ENCODE assay signal across 12 cellular contexts in genomic region chr1:23101101-23101827, GRCh38.
A peak's percentile ranks its signal among the peaks of the same experiment; 100 is the strongest.
DNase-seq lines count a peak whose midpoint lies in the region; ATAC-seq, FAIRE-seq and TF ChIP-seq lines count a peak whose summit lies in the region.
"Had no signal": no experiment of that assay in that cellular context is flagged by ENCODE, and none has a peak within 500 bp of the region (broad histone marks: within the 10 kb centered on the region; RNA-seq: fewer than 3 reads in every experiment).

No MANE protein-coding gene starts in this region.

- H3K9me3 Mint-ChIP-seq in natural killer cell treated with Interleukin-12 subunit alpha and Interleukin-12 subunit beta and Interleukin-15 and Interleukin-18, amount 100 ng/mL, for 72 hours = no peaks in the 10 kb centered on the region
- H3K9me3 Mint-ChIP-seq: CD14-positive monocyte had no signal

- peaks cover 21 to 79% (median 27%) of the 10 kb centered on the region in 11 experiments; a peak in 19 of 22 replicates for H4K20me1 ChIP-seq in BLaER1 treated with 17β-estradiol and CSF1 and Interleukin-3, amounts not matched to agents 10 nM and 100 nM
- no peaks in the 10 kb centered on the region for H4K20me1 ChIP-seq in endothelial cell of umbilical vein (replicated peaks; ENCODE audit: control insufficient read depth, extremely low read depth, insufficient read depth, low read length)

- dilution Hi-C loops in endothelial cell of umbilical vein (cut with MboI; ENCODE audit: extremely low pct_ligation_motif_present, low sequenced_read_pairs) = no loop called here

- CTCF ChIA-PET in RWPE1 (lab: Yijun Ruan, JAX) = interaction anchor here (0.7 to 2.8 kb wide), 2 partner anchors 84 to 408 kb away, joined by 3 to 67 read pairs; no protein-coding TSS in a partner anchor
- CTCF ChIA-PET in endothelial cell of umbilical vein (lab: Charles Lee) = interaction anchor here (0.9 to 17.3 kb wide), 9 partner anchors 7 to 83 kb away, joined by 3 to 671 read pairs (median 8); partner anchors contain the start of gene LUZP1

- no peaks in the 10 kb centered on the region for H3K27me3 ChIP-seq in BLaER1 treated with 17β-estradiol and CSF1 and Interleukin-3, amounts not matched to agents 10 nM and 100 nM
- no peaks in the 10 kb centered on the region for H3K27me3 ChIP-seq in endothelial cell of umbilical vein (ENCODE audit: control insufficient read depth in 2 of 2, insufficient read depth in 2 of 2, low read length in 2 of 2)

- H2AFZ ChIP-seq in endothelial cell of umbilical vein (ENCODE audit: low read depth, low read length) = no peak overlapping the region

- intact Hi-C loops in endothelial cell of umbilical vein (cut with micrococcal nuclease) = no loop called here

- no peak for FAIRE-seq in endothelial cell of umbilical vein (lab: Jason Lieb, UNC)
- FAIRE-seq: frontal cortex had no signal

- peak overlapping the region; percentile 97 for H3K27ac Mint-ChIP-seq in natural killer cell treated with Interleukin-12 subunit alpha and Interleukin-12 subunit beta and Interleukin-15 and Interleukin-18, amount 100 ng/mL, for 72 hours

- TF ChIP-seq CTCF in RWPE1 (conservative IDR thresholded peaks at IDR 0.05; ENCODE audit: low read depth) (no peak), endothelial cell of umbilical vein (IDR thresholded peaks at IDR 0.05; ENCODE audit: extremely low read depth in 1 of 2, insufficient read depth in 1 of 2, low read depth in 1 of 2, low read length in 2 of 2) (no peak)

- peaks cover 49 to 90% (median 72%) of the 10 kb centered on the region in 10 experiments for H3K4me1 ChIP-seq in BLaER1 treated with 17β-estradiol and CSF1 and Interleukin-3, amounts not matched to agents 10 nM and 100 nM
- H3K4me1 ChIP-seq in endothelial cell of umbilical vein (ENCODE audit: control insufficient read depth, extremely low read depth, insufficient read depth, low read length) = peaks cover 66% of the 10 kb centered on the region

- no peaks in the 10 kb centered on the region for H3K9me1 ChIP-seq in endothelial cell of umbilical vein (replicated peaks; ENCODE audit: control insufficient read depth, extremely low read depth, insufficient read depth, low read length)

- peak overlapping the region; percentile 86 for H3K4me3 Mint-ChIP-seq in natural killer cell treated with Interleukin-12 subunit alpha and Interleukin-12 subunit beta and Interleukin-15 and Interleukin-18, amount 100 ng/mL, for 72 hours
- H3K4me3 Mint-ChIP-seq: CD14-positive monocyte had no signal

- POLR2A ChIA-PET in RWPE1 (lab: Yijun Ruan, JAX; ENCODE audit: low non-redundant PET) = interaction anchor here (0.6 kb wide), 1 partner anchor 116 kb away, joined by 3 read pairs; the partner anchor contains the start of gene HTR1D
- POLR2A ChIA-PET in endothelial cell of umbilical vein (lab: Charles Lee) = interaction anchor here (1.1 to 1.5 kb wide), 2 partner anchors 13 to 78 kb away, joined by 3 read pairs; no protein-coding TSS in a partner anchor

- no peak for ATAC-seq in natural killer cell treated with Interleukin-12 subunit alpha and Interleukin-12 subunit beta and Interleukin-15 and Interleukin-18, amount 100 ng/mL, for 72 hours

- peaks cover 6% of the 10 kb centered on the region for H3K36me3 Mint-ChIP-seq in natural killer cell treated with Interleukin-12 subunit alpha and Interleukin-12 subunit beta and Interleukin-15 and Interleukin-18, amount 100 ng/mL, for 72 hours

- BruUV-seq in endothelial cell of umbilical vein (replicated peaks; lab: Mats Ljungman, UMichigan) = no TSS peak

- DNase-seq in RWPE1 (ENCODE audit: low spot score) = peak; percentile 36
- no peak for DNase-seq in endothelial cell of umbilical vein (ENCODE audit: low read depth, low spot score)
- no peak for DNase-seq in natural killer cell treated with Interleukin-12 subunit alpha and Interleukin-12 subunit beta and Interleukin-15 and Interleukin-18, amount 100 ng/mL, for 72 hours (ENCODE audit: low spot score)
- DNase-seq in ACHN = no peak
- DNase-seq in COLO829 (ENCODE audit: low spot score) = no peak
- no peak for DNase-seq in AML-193 (lab: John Stamatoyannopoulos, UW)
- DNase-seq in stimulated activated CD4-positive, alpha-beta T cell treated with anti-CD3 and anti-CD28 coated beads, Interleukin-4, amount 100 ng/mL, for 24 hours = no peak
- DNase-seq: mucosa of descending colon; stimulated activated naive CD4-positive, alpha-beta T cell treated with Interleukin-2 at 50 U/mL for 16 hours had no signal

- peaks cover 30 to 56% (median 47%) of the 10 kb centered on the region in 11 experiments for H3K36me3 ChIP-seq in BLaER1 treated with 17β-estradiol and CSF1 and Interleukin-3, amounts not matched to agents 10 nM and 100 nM
- H3K36me3 ChIP-seq in endothelial cell of umbilical vein (ENCODE audit: control insufficient read depth in 2 of 2, extremely low read depth in 1 of 2, insufficient read depth in 2 of 2, low read length in 2 of 2) = peaks cover 2 to 7% of the 10 kb centered on the region in 2 experiments

- H3K4me2 ChIP-seq in BLaER1 treated with 17β-estradiol and CSF1 and Interleukin-3, amounts not matched to agents 10 nM and 100 nM = peak overlapping the region; percentile 75 to 98 (median 88)
- H3K4me2 ChIP-seq in endothelial cell of umbilical vein (ENCODE audit: insufficient read depth, low read length) = peak overlapping the region; percentile 69

- no peaks in the 10 kb centered on the region for H3K27me3 Mint-ChIP-seq in natural killer cell treated with Interleukin-12 subunit alpha and Interleukin-12 subunit beta and Interleukin-15 and Interleukin-18, amount 100 ng/mL, for 72 hours

- H3K79me2 ChIP-seq in endothelial cell of umbilical vein (ENCODE audit: control insufficient read depth, insufficient read depth, low read length) = peaks cover 70% of the 10 kb centered on the region

- H3K4me1 Mint-ChIP-seq in natural killer cell treated with Interleukin-12 subunit alpha and Interleukin-12 subunit beta and Interleukin-15 and Interleukin-18, amount 100 ng/mL, for 72 hours (ENCODE audit: low read depth in 2 of 2) = peaks cover 49 to 72% of the 10 kb centered on the region in 2 donors

- H3K9ac ChIP-seq in BLaER1 treated with 17β-estradiol and CSF1 and Interleukin-3, amounts not matched to agents 10 nM and 100 nM = peak overlapping the region; percentile 45 to 88 (median 82); a peak in 21 of 22 replicates
- H3K9ac ChIP-seq in endothelial cell of umbilical vein (replicated peaks; ENCODE audit: extremely low read depth, insufficient read depth, low read length) = no peak overlapping the region

- H3K4me3 ChIP-seq in BLaER1 treated with 17β-estradiol and CSF1 and Interleukin-3, amounts not matched to agents 10 nM and 100 nM = peak overlapping the region in 7 of 10 experiments; percentile 6 to 59 (median 38); a peak in 11 of 20 replicates
- no peak overlapping the region for H3K4me3 ChIP-seq in endothelial cell of umbilical vein (replicated peaks in 1 of 3; ENCODE audit: insufficient read depth in 1 of 3, low read depth in 1 of 3, low read length in 3 of 3)
- H3K4me3 ChIP-seq: mucosa of descending colon had no signal

- no peak for TF ChIP-seq POLR2A in endothelial cell of umbilical vein (IDR thresholded peaks at IDR 0.05; ENCODE audit: low read depth, low read length)

- H3K27ac ChIP-seq in BLaER1 treated with 17β-estradiol and CSF1 and Interleukin-3, amounts not matched to agents 10 nM and 100 nM = peak overlapping the region; percentile 43 to 100 (median 96); a peak in 21 of 22 replicates
- H3K27ac ChIP-seq in RWPE1 (no peak overlapping the region), endothelial cell of umbilical vein (ENCODE audit: insufficient read depth, low read depth, low read length) (peak overlapping the region; percentile 83)

- H3K9me3 ChIP-seq in BLaER1 treated with 17β-estradiol and CSF1 and Interleukin-3, amounts not matched to agents 10 nM and 100 nM (replicated peaks in 1 of 11) = no peaks in the 10 kb centered on the region
- no peaks in the 10 kb centered on the region for H3K9me3 ChIP-seq in endothelial cell of umbilical vein (replicated peaks; ENCODE audit: control insufficient read depth, insufficient read depth, low read length)
- H3K9me3 ChIP-seq: mucosa of descending colon had no signal

- in situ Hi-C loops in ACHN (cut with HindIII; ENCODE audit: low pct_ligation_motif_present, low pct_unique_long_range_greater_than_20kb, low sequenced_read_pairs) = no loop called here

TF ChIP-seq in endothelial cell of umbilical vein, 7 proteins besides CTCF, POLR2A, EP300 and RAD21:
- no peak for TF ChIP-seq POLR2AphosphoS5 (IDR thresholded peaks at IDR 0.05; ENCODE audit: insufficient read depth, low read depth, low read length)
- TF ChIP-seq EZH2 (IDR thresholded peaks at IDR 0.05; ENCODE audit: borderline replicate concordance, low read depth, low read length, severe bottlenecking) = no peak
- TF ChIP-seq JUN (IDR thresholded peaks at IDR 0.05; ENCODE audit: borderline replicate concordance, insufficient read depth, insufficient read length, low read depth) = no peak
- no peak for TF ChIP-seq MAX (IDR thresholded peaks at IDR 0.05; ENCODE audit: insufficient read depth, insufficient read length)
- no peak for TF ChIP-seq GATA2 (IDR thresholded peaks at IDR 0.05; ENCODE audit: insufficient read depth, insufficient read length, low read depth, low read length)
- TF ChIP-seq MYC (IDR thresholded peaks at IDR 0.05; ENCODE audit: low read depth, low read length) = no peak
- no peak for TF ChIP-seq FOS (IDR thresholded peaks at IDR 0.05; ENCODE audit: borderline replicate concordance, insufficient read depth, low read length)

Comparison
In these comparisons a context has a peak if more than half of its experiments do, and no peak if none do; other contexts are left out.
1. H3K4me3 ChIP-seq: peak in BLaER1 treated with 17β-estradiol and CSF1 and Interleukin-3, amounts not matched to agents 10 nM and 100 nM (7 of 10); none in endothelial cell of umbilical vein (0 of 3).